In genomic region chr1:160446945-160447600, GRCh38 we compare ENCODE assay signal across 2 cellular contexts.
TF ChIP-seq lines count a peak whose summit lies in the region.

No MANE protein-coding gene starts in this region.

TF ChIP-seq in GM23338, 12 proteins besides CTCF, POLR2A, EP300 and RAD21:
- TF ChIP-seq ZNF462 (CRISPR knock-in tag; IDR thresholded peaks at IDR 0.05) (no peak), ETS1 (IDR thresholded peaks at IDR 0.05) (no peak), STAT1 (IDR thresholded peaks at IDR 0.05; ENCODE audit: unreplicated experiment) (no peak), EZH2 (IDR thresholded peaks at IDR 0.05; ENCODE audit: low read depth, unreplicated experiment) (no peak), POLR2AphosphoS5 (IDR thresholded peaks at IDR 0.05; ENCODE audit: low read depth) (no peak), CREB1 (CRISPR knock-in tag; IDR thresholded peaks at IDR 0.05; ENCODE audit: low read depth) (no peak), NANOG (IDR thresholded peaks at IDR 0.05; ENCODE audit: borderline replicate concordance) (no peak), ZNF331 (CRISPR knock-in tag; IDR thresholded peaks at IDR 0.05; ENCODE audit: low read depth) (no peak), ZNF114 (CRISPR knock-in tag; IDR thresholded peaks at IDR 0.05) (no peak), JUNB (IDR thresholded peaks at IDR 0.05; ENCODE audit: unreplicated experiment) (no peak), EZH2phosphoT487 (IDR thresholded peaks at IDR 0.05; ENCODE audit: unreplicated experiment) (no peak), REST (IDR thresholded peaks at IDR 0.05; ENCODE audit: unreplicated experiment) (no peak)

TF ChIP-seq in H1, 55 proteins besides CTCF, POLR2A, EP300 and RAD21:
- TF ChIP-seq RXRA (IDR thresholded peaks at IDR 0.05; ENCODE audit: insufficient read depth, low read depth, low read length) (no peak), HDAC2 (IDR thresholded peaks at IDR 0.05; ENCODE audit: borderline replicate concordance in 1 of 2, low read depth in 2 of 2, low read length in 2 of 2) (no peak), TBP (IDR thresholded peaks at IDR 0.05; ENCODE audit: low read depth, low read length) (no peak), ZNF274 (IDR thresholded peaks at IDR 0.05; ENCODE audit: borderline replicate concordance, extremely low read depth, low read length) (no peak), NRF1 (IDR thresholded peaks at IDR 0.05; ENCODE audit: low read depth, low read length) (no peak), RFX5 (IDR thresholded peaks at IDR 0.05; ENCODE audit: borderline replicate concordance, low read depth, low read length) (no peak), EGR1 (IDR thresholded peaks at IDR 0.05; ENCODE audit: borderline replicate concordance, low read depth, low read length) (no peak), EZH2 (IDR thresholded peaks at IDR 0.05; ENCODE audit: low read depth, low read length, severe bottlenecking) (no peak), SP4 (IDR thresholded peaks at IDR 0.05; ENCODE audit: low read length) (no peak), MAFK (IDR thresholded peaks at IDR 0.05; ENCODE audit: low read depth, low read length) (no peak), CBX5 (IDR thresholded peaks at IDR 0.05; ENCODE audit: low read depth, low read length) (no peak), CHD1 (IDR thresholded peaks at IDR 0.05; ENCODE audit: low read depth, low read length) (no peak), PHF8 (conservative IDR thresholded peaks at IDR 0.05; ENCODE audit: low read depth, low read length) (no peak), SRF (IDR thresholded peaks at IDR 0.05; ENCODE audit: low read depth, low read length) (no peak), GABPA (IDR thresholded peaks at IDR 0.05; ENCODE audit: borderline replicate concordance, insufficient read depth, low read length) (no peak), ATF3 (IDR thresholded peaks at IDR 0.05; ENCODE audit: insufficient read depth, low read depth, low read length) (no peak), SAP30 (IDR thresholded peaks at IDR 0.05; ENCODE audit: insufficient read depth, insufficient replicate concordance, low read length) (no peak)
